Comparison of ENCODE assay signal across 1 cellular context in genomic region chr2:212991120-212991519, GRCh38.
TF ChIP-seq lines count a peak whose summit lies in the region.

No MANE protein-coding gene starts in this region.

TF ChIP-seq in WTC11, 78 proteins besides CTCF, POLR2A, EP300 and RAD21 (continued from another document):
- TF ChIP-seq ATF2 (CRISPR knock-in tag; IDR thresholded peaks at IDR 0.05; ENCODE audit: borderline replicate concordance, low read depth): no peak
- TF ChIP-seq ZNF138 (CRISPR knock-in tag; conservative IDR thresholded peaks at IDR 0.05): no peak
- TF ChIP-seq E2F5 (CRISPR knock-in tag; IDR thresholded peaks at IDR 0.05): no peak
- no peak for TF ChIP-seq ZBTB43 (CRISPR knock-in tag; IDR thresholded peaks at IDR 0.05)
- TF ChIP-seq ATF3 (CRISPR knock-in tag; conservative IDR thresholded peaks at IDR 0.05): no peak
- TF ChIP-seq USF1 (CRISPR knock-in tag; IDR thresholded peaks at IDR 0.05): no peak
- TF ChIP-seq ELF4 (CRISPR knock-in tag; IDR thresholded peaks at IDR 0.05; ENCODE audit: low read depth): no peak
